8 cellular contexts compared by ENCODE assay signal in the genomic region with DNA sequence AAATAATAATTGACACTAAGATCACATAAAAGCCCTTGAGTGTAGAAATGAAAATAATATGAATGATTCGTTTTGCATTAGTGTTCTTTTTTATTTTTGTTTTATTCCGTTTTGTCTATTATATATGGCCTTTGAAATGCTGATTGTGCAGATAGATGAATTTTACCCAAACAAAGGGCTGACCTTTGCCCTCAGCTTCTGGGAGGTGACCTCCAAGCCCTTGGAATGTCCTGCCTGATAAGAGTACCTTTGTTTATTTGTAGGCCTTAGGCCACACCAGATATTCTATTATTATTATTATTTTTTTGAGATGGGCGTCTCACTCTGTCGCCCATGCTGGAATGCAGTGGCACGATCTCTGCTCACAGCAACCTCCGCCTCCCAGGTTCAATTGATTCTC.
A peak's percentile ranks its signal among the peaks of the same experiment; 100 is the strongest.
DNase-seq lines count a peak whose midpoint lies in the region; ATAC-seq and TF ChIP-seq lines count a peak whose summit lies in the region.
"Not testable (repeated sequence)": the region's sequence is repeated elsewhere in the genome, so short reads cannot be mapped to it uniquely, and the experiment has no call there.

No MANE protein-coding gene starts in this region.

- not testable (repeated sequence) for ATAC-seq in WTC11; natural killer cell treated with Interleukin-12 subunit alpha and Interleukin-12 subunit beta and Interleukin-15 and Interleukin-18, amount 100 ng/mL, for 72 hours; gastrocnemius medialis
- ATAC-seq in right lobe of liver: peak; percentile 7 to 50 (median 36)

- not testable (repeated sequence) for TF ChIP-seq CTCF in WTC11 (IDR thresholded peaks at IDR 0.05); adrenal gland (IDR thresholded peaks at IDR 0.05); endodermal cell (conservative IDR thresholded peaks at IDR 0.05); right lobe of liver (IDR thresholded peaks at IDR 0.05); gastrocnemius medialis (IDR thresholded peaks at IDR 0.05 in 4 of 5, conservative IDR thresholded peaks at IDR 0.05 in 1 of 5); vagina (IDR thresholded peaks at IDR 0.05)

- H3K9me3 Mint-ChIP-seq in WTC11: peaks cover 16% of the 10 kb centered on the region
- H3K9me3 Mint-ChIP-seq in endodermal cell; natural killer cell treated with Interleukin-12 subunit alpha and Interleukin-12 subunit beta and Interleukin-15 and Interleukin-18, amount 100 ng/mL, for 72 hours: not testable (repeated sequence)

- not testable (repeated sequence) for DNase-seq in GM23248; WTC11 (ENCODE audit: low spot score); adrenal gland; endodermal cell; right lobe of liver; natural killer cell treated with Interleukin-12 subunit alpha and Interleukin-12 subunit beta and Interleukin-15 and Interleukin-18, amount 100 ng/mL, for 72 hours (ENCODE audit: low spot score); gastrocnemius medialis; vagina (ENCODE audit: extremely low spot score in 2 of 2)

- H3K79me2 ChIP-seq in GM23248 (ENCODE audit: insufficient read depth): not testable (repeated sequence)

- in situ Hi-C loops in GM23248 (cut with MboI); gastrocnemius medialis (cut with MboI; ENCODE audit: low sequenced_read_pairs in 4 of 4): not testable (repeated sequence)

- not testable (repeated sequence) for H3K9ac ChIP-seq in GM23248; endodermal cell (ENCODE audit: extremely low read depth, low read length, poor library complexity, severe bottlenecking)

- H3K9me3 ChIP-seq in GM23248 (ENCODE audit: low read depth); adrenal gland (replicated peaks in 1 of 3); endodermal cell (ENCODE audit: control insufficient read depth, low read length); right lobe of liver; gastrocnemius medialis; vagina: not testable (repeated sequence)

- 96 to 97% methylated on average over 6 of the region's 6 CpGs for WGBS in GM23248 (ENCODE audit: low coverage in 1 of 2, low lambda C conversion rate in 2 of 2, missing lambda C conversion rate in 2 of 2), 2 experiments
- WGBS in adrenal gland, 4 donors: 65 to 78% (median 72%) methylated on average over 5 to 6 of the region's 6 CpGs
- WGBS in endodermal cell (ENCODE audit: insufficient coverage in 1 of 2, insufficient read length in 1 of 2), 2 experiments: no CpG with 5 or more reads among the region's 6 CpGs
- 81% methylated on average over 6 of the region's 6 CpGs for WGBS in right lobe of liver (ENCODE audit: insufficient coverage, low coverage, low lambda C conversion rate, missing lambda C conversion rate)

- CTCF ChIA-PET in WTC11 (lab: Charles Lee): not testable (repeated sequence)

- H3K27me3 ChIP-seq in GM23248 (replicated peaks; ENCODE audit: insufficient read depth); adrenal gland; endodermal cell (ENCODE audit: control insufficient read depth, insufficient read depth, low read length, poor library complexity, severe bottlenecking); right lobe of liver; gastrocnemius medialis; vagina: not testable (repeated sequence)

- H3K4me3 ChIP-seq in GM23248; adrenal gland; endodermal cell (ENCODE audit: low read length); right lobe of liver; gastrocnemius medialis; vagina: not testable (repeated sequence)

- peak overlapping the region; percentile 78; the same call in 1 of the 2 replicates for H3K27ac Mint-ChIP-seq in WTC11
- H3K27ac Mint-ChIP-seq in endodermal cell: peak overlapping the region; percentile 16
- H3K27ac Mint-ChIP-seq in natural killer cell treated with Interleukin-12 subunit alpha and Interleukin-12 subunit beta and Interleukin-15 and Interleukin-18, amount 100 ng/mL, for 72 hours: peak overlapping the region; percentile 65 to 79

- not testable (repeated sequence) for H3K36me3 ChIP-seq in GM23248 (ENCODE audit: low read depth); adrenal gland (replicated peaks in 1 of 2); endodermal cell (ENCODE audit: control insufficient read depth, insufficient read depth, low read length); right lobe of liver; gastrocnemius medialis; vagina

- not testable (repeated sequence) for H3K27ac ChIP-seq in GM23248; endodermal cell (ENCODE audit: low read depth, low read length); right lobe of liver
- H3K27ac ChIP-seq in adrenal gland (peak overlapping the region; percentile 58 to 81 (median 70)), gastrocnemius medialis (peak overlapping the region in 3 of 4 donors; percentile 41 to 81 (median 54)), vagina (peak overlapping the region; percentile 40)

- H3K36me3 Mint-ChIP-seq in WTC11 (peaks cover 25% of the 10 kb centered on the region), endodermal cell (ENCODE audit: low read depth) (peaks cover 23% of the 10 kb centered on the region)
- H3K36me3 Mint-ChIP-seq in natural killer cell treated with Interleukin-12 subunit alpha and Interleukin-12 subunit beta and Interleukin-15 and Interleukin-18, amount 100 ng/mL, for 72 hours: peaks cover 11% of the 10 kb centered on the region

- not testable (repeated sequence) for TF ChIP-seq POLR2A in adrenal gland (IDR thresholded peaks at IDR 0.05); right lobe of liver (IDR thresholded peaks at IDR 0.05); gastrocnemius medialis (IDR thresholded peaks at IDR 0.05); vagina (IDR thresholded peaks at IDR 0.05)

- not testable (repeated sequence) for H3K4me3 Mint-ChIP-seq in WTC11; endodermal cell; natural killer cell treated with Interleukin-12 subunit alpha and Interleukin-12 subunit beta and Interleukin-15 and Interleukin-18, amount 100 ng/mL, for 72 hours

- H4K20me1 ChIP-seq in GM23248 (ENCODE audit: insufficient read depth): not testable (repeated sequence)

- H3K4me2 ChIP-seq in GM23248 (ENCODE audit: unreplicated experiment): peak overlapping the region; percentile 14

- H3K9me2 ChIP-seq in GM23248 (ENCODE audit: insufficient read depth): not testable (repeated sequence)

- H3K4me1 ChIP-seq in GM23248 (ENCODE audit: insufficient read depth) (peaks cover 20% of the 10 kb centered on the region), adrenal gland (replicated peaks in 1 of 2) (peaks cover 13 to 14% of the 10 kb centered on the region in 2 donors), gastrocnemius medialis (peaks cover 20 to 35% of the 10 kb centered on the region in 2 donors), vagina (peaks cover 24% of the 10 kb centered on the region)
- H3K4me1 ChIP-seq in endodermal cell (ENCODE audit: control insufficient read depth, insufficient read depth, low read length); right lobe of liver: not testable (repeated sequence)

- intact Hi-C loops in adrenal gland (cut with DNase I); right lobe of liver (cut with DNase I); gastrocnemius medialis (cut with DNase I; ENCODE audit: low total_unique reads); vagina (cut with DNase I): not testable (repeated sequence)

- not testable (repeated sequence) for H2AFZ ChIP-seq in GM23248

- H3F3A ChIP-seq in GM23248 (ENCODE audit: insufficient read depth): not testable (repeated sequence)

- not testable (repeated sequence) for H3K27me3 Mint-ChIP-seq in WTC11 (ENCODE audit: low read depth); endodermal cell (ENCODE audit: insufficient read depth); natural killer cell treated with Interleukin-12 subunit alpha and Interleukin-12 subunit beta and Interleukin-15 and Interleukin-18, amount 100 ng/mL, for 72 hours

- POLR2A ChIA-PET in WTC11 (lab: Charles Lee): not testable (repeated sequence)

- peaks cover 16% of the 10 kb centered on the region for H3K4me1 Mint-ChIP-seq in WTC11
- peaks cover 20% of the 10 kb centered on the region for H3K4me1 Mint-ChIP-seq in endodermal cell
- peaks cover 9 to 11% of the 10 kb centered on the region in 2 donors for H3K4me1 Mint-ChIP-seq in natural killer cell treated with Interleukin-12 subunit alpha and Interleukin-12 subunit beta and Interleukin-15 and Interleukin-18, amount 100 ng/mL, for 72 hours (ENCODE audit: low read depth in 2 of 2)

Comparison
In these comparisons a context has a peak if more than half of its experiments do, and no peak if none do; other contexts are left out.
1. H3K27ac Mint-ChIP-seq: peak in every context shown above with its lines; median percentile 78 in WTC11; 72 in natural killer cell treated with Interleukin-12 subunit alpha and Interleukin-12 subunit beta and Interleukin-15 and Interleukin-18, amount 100 ng/mL, for 72 hours; 16 in endodermal cell.